8 cellular contexts compared by ENCODE assay signal in genomic region chr7:23696916-23697441, GRCh38. TPM values are rescaled to one million over a fixed set of nuclear protein-coding genes. Genes with fewer than 3 reads are reported as not detected.
DNase-seq lines count a peak whose midpoint lies in the region; ATAC-seq and TF ChIP-seq lines count a peak whose summit lies in the region.

No MANE protein-coding gene starts in this region.

- H3K27me3 ChIP-seq in thoracic aorta (replicated peaks; ENCODE audit: insufficient read depth), result no peaks in the 10 kb centered on the region

- H3K9me3 ChIP-seq in thoracic aorta, result no peaks in the 10 kb centered on the region

- H3K27ac ChIP-seq in thoracic aorta, result no peak overlapping the region

- no peaks in the 10 kb centered on the region for H3K4me1 ChIP-seq in thoracic aorta (ENCODE audit: control insufficient read depth in 1 of 2, low read depth in 2 of 2)

- ATAC-seq in GM21367 (IDR thresholded peaks at IDR 0.05; ENCODE audit: unreplicated experiment), result peak; percentile 65
- no peak for ATAC-seq in thoracic aorta (ENCODE audit: insufficient number of reproducible peaks, low FRiP score, low read depth)
- no peak for ATAC-seq in HG03469 (IDR thresholded peaks at IDR 0.05; ENCODE audit: unreplicated experiment)

- no peak overlapping the region for H3K4me3 ChIP-seq in thoracic aorta

- TF ChIP-seq CTCF in thoracic aorta (IDR thresholded peaks at IDR 0.05), result peak; percentile 47

- DNase-seq in COLO829 (ENCODE audit: low spot score), result peak; percentile 39
- DNase-seq in NCI-H1048 (lab: John Stamatoyannopoulos, UW), result peak; percentile 23
- peak; percentile 67 for DNase-seq in activated CD4-positive, CD25-positive, alpha-beta regulatory T cell treated with anti-CD3 and anti-CD28 coated beads, Interleukin-2, amount 50 U/mL, for 72 hours
- DNase-seq in dermis microvascular lymphatic vessel endothelial cell (ENCODE audit: low read depth in 2 of 2), result peak; percentile 14 to 69
- peak; percentile 13 for DNase-seq in midbrain (lab: John Stamatoyannopoulos, UW)
- no peak for DNase-seq in thoracic aorta (ENCODE audit: low spot score)

- peaks cover 4% of the 10 kb centered on the region for H3K36me3 ChIP-seq in thoracic aorta

RNA-seq across cellular contexts. Expression of gene STK31, which starts 13.0 kb away (rescaled TPM):
- under 0.01 and 0.13 TPM in 2 replicates for total RNA-seq in dermis microvascular lymphatic vessel endothelial cell
- total RNA-seq in thoracic aorta, result 1 to 10 TPM in 1 of 2 donors, under 1 TPM in 1; 0.92 to 1.5 TPM

RNA-seq across cellular contexts. Expression of gene FAM221A, which starts 17.0 kb away (rescaled TPM):
- total RNA-seq in dermis microvascular lymphatic vessel endothelial cell, result 4.3 and 5.6 TPM in 2 replicates
- 10 to 100 TPM in 1 of 2 donors, 1 to 10 TPM in 1; 2.6 to 16.8 TPM for total RNA-seq in thoracic aorta
